18 cellular contexts compared by ENCODE assay signal in the genomic region with DNA sequence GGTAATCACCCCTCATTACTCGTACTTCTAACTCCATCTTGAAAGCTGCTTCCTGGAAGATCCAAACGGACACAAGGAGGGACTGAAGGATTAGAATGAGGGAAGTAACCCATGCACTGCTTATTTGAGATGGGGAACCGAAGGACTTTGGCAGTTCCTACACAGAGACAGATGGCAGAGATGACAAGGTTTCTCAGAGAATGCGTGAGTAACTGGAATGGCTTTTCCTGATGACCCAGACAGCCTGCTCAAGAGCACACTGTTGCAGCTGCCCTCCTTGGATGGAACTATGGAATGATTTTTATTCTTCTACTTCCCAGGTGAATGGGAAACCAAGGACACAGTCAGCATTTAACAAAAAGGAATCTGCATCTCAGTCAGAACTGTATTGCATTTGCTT. TPM values are rescaled to one million over a fixed set of nuclear protein-coding genes. Genes with fewer than 3 reads are reported as not detected.
DNase-seq lines count a peak whose midpoint lies in the region; ATAC-seq and TF ChIP-seq lines count a peak whose summit lies in the region.
"Had no signal": no experiment of that assay in that cellular context is flagged by ENCODE, and none has a peak within 500 bp of the region (broad histone marks: within the 10 kb centered on the region; RNA-seq: fewer than 3 reads in every experiment).

No MANE protein-coding gene starts in this region.

- TF ChIP-seq CTCF in AG10803 (conservative IDR thresholded peaks at IDR 0.05; ENCODE audit: low read length) (no peak), HFFc6 (IDR thresholded peaks at IDR 0.05) (no peak)

- peak overlapping the region; percentile 62 for H3K4me3 Mint-ChIP-seq in HFFc6
- H3K4me3 Mint-ChIP-seq: CD14-positive monocyte had no signal

- peaks cover 18% of the 10 kb centered on the region for H3K36me3 Mint-ChIP-seq in HFFc6 (ENCODE audit: low read depth)

- H3K27ac Mint-ChIP-seq in HFFc6, result peak overlapping the region; percentile 89

- no peaks in the 10 kb centered on the region; the same call in 1 of the 2 replicates for H3K27me3 Mint-ChIP-seq in HFFc6 (ENCODE audit: insufficient read depth)

- H3K4me1 Mint-ChIP-seq in HFFc6 (ENCODE audit: low read depth), result peaks cover 47% of the 10 kb centered on the region

- ATAC-seq in GM18520 (IDR thresholded peaks at IDR 0.05; ENCODE audit: unreplicated experiment), result no peak
- no peak for ATAC-seq in stimulated activated naive CD8-positive, alpha-beta T cell treated with anti-CD3 and anti-CD28 coated beads, Interleukin-15, Interleukin-2, amounts not matched to agents 100 U/mL and 50 U/mL, for 24 hours
- ATAC-seq: PC-3 had no signal

- H3K9me3 Mint-ChIP-seq in HFFc6, result no peaks in the 10 kb centered on the region

- peak; percentile 49 for DNase-seq in AG10803 (ENCODE audit: low read depth)
- peak; percentile 57 for DNase-seq in HFFc6
- DNase-seq in cerebellum (ENCODE audit: low spot score), result peak; percentile 71
- DNase-seq in myocyte (ENCODE audit: low read depth), result peak; percentile 78
- no peak for DNase-seq in iPS-NIHi11 (ENCODE audit: low spot score)
- no peak for DNase-seq in NK-92 treated with Interleukin-12 subunit alpha and Interleukin-12 subunit beta, amount 100 ng/mL, for 24 hours (lab: John Stamatoyannopoulos, UW)
- no peak for DNase-seq in stimulated activated naive CD8-positive, alpha-beta T cell treated with anti-CD3 and anti-CD28 coated beads, Interleukin-15, Interleukin-2, amounts not matched to agents 100 U/mL and 50 U/mL, for 24 hours
- DNase-seq: DMS79 treated with DMSO at 0.1 percent for 48 hours, H7, Karpas-422, NCI-H1436, NCI-H2081, NCI-H2227 treated with DMSO at 0.1 percent for 48 hours, NCI-H526, PC-3 had no signal

- no peak overlapping the region for H3K4me3 ChIP-seq in AG10803 (ENCODE audit: low read length)

RNA-seq across cellular contexts. Expression of gene KCNJ11, which starts 7.3 kb away (rescaled TPM):
- not detected for total RNA-seq in HFFc6 (2021; fragmentation: NEBNext Ultra II Directional; extraction: Animal tissue kit (Norgen Biotek cat#: 25700))
- 10.9 TPM for total RNA-seq in cerebellum
- 5.1 and 8.7 TPM in 2 replicates for total RNA-seq in myocyte
- polyA plus RNA-seq in myocyte (2012), result 1.8 TPM
- total RNA-seq: SK-MEL-5 had no signal
- polyA plus RNA-seq: CD14-positive monocyte had no signal

RNA-seq across cellular contexts. Expression of gene NCR3LG1, which starts 29.6 kb away (rescaled TPM):
- 1 to 10 TPM; 2.2 to 3.4 (median 2.5) TPM for total RNA-seq in HFFc6 (2021; fragmentation: NEBNext Ultra II Directional; extraction: Animal tissue kit (Norgen Biotek cat#: 25700))
- total RNA-seq in cerebellum (9.1 TPM), myocyte (2.0 and 3.7 TPM in 2 replicates)
- polyA plus RNA-seq in myocyte (2012), result 1.4 TPM

Comparison
In these comparisons a context has a peak if more than half of its experiments do, and no peak if none do; other contexts are left out.
1. DNase-seq: peak in AG10803 (single experiment), HFFc6 (single experiment), cerebellum (single experiment) and myocyte (single experiment); none in iPS-NIHi11 (single experiment), NK-92 treated with Interleukin-12 subunit alpha and Interleukin-12 subunit beta, amount 100 ng/mL, for 24 hours (single experiment) and stimulated activated naive CD8-positive, alpha-beta T cell treated with anti-CD3 and anti-CD28 coated beads, Interleukin-15, Interleukin-2, amounts not matched to agents 100 U/mL and 50 U/mL, for 24 hours (single experiment).